Comparison of ENCODE assay signal across 18 cellular contexts in the genomic region with DNA sequence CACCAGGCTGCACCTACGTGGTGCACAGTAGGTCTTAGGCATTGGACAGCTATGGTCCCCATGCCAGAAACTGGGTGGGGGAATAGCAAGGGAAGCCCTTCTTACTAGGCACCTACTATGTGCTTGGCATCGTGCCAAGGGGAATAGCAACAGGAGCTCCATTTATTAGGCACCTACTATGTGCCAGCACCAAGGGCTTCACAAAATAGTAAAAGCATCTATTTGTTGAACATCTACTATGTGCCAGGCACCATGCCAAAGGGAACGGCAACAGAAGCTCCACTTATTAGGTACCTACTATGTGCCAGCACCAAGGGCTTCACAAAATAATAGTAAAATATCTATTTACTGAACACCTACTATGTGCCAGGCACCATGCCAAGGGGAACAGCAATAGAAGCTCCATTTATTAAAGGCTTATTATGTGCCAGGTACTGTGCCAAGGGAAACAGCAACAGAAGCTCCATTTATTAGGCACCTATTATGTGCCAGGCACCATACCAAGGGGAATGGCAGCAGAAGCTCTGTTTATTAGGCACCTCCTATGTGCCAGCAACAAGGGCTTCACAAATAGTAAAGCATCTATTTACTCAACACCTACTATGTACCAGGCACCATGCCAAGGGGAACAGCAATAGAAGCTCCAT.
DNase-seq lines count a peak whose midpoint lies in the region; ATAC-seq and TF ChIP-seq lines count a peak whose summit lies in the region.
"Had no signal": no experiment of that assay in that cellular context is flagged by ENCODE, and none has a peak within 500 bp of the region (broad histone marks: within the 10 kb centered on the region; RNA-seq: fewer than 3 reads in every experiment).

No MANE protein-coding gene starts in this region.

- H3K9me3 Mint-ChIP-seq in activated T-cell treated with anti-CD3 and anti-CD28 coated beads, Interleukin-2, amount 50 U/mL, for 4 hours = no peaks in the 10 kb centered on the region
- H3K9me3 Mint-ChIP-seq: CD8-positive, alpha-beta memory T cell; T-cell had no signal

- H3K4me3 Mint-ChIP-seq in activated T-cell treated with anti-CD3 and anti-CD28 coated beads, Interleukin-2, amount 50 U/mL, for 4 hours = no peak overlapping the region
- H3K4me3 Mint-ChIP-seq: CD8-positive, alpha-beta memory T cell; T-cell had no signal

- 76 to 84% methylated on average over 3 of the region's 3 CpGs for WGBS in GM23248 (ENCODE audit: low coverage in 1 of 2, low lambda C conversion rate in 2 of 2, missing lambda C conversion rate in 2 of 2), 2 experiments

- H3K9me3 ChIP-seq in GM23248 (ENCODE audit: low read depth) = no peaks in the 10 kb centered on the region

- no peak overlapping the region for H3K9ac ChIP-seq in GM23248

- H3K79me2 ChIP-seq in GM23248 (ENCODE audit: insufficient read depth) = no peaks in the 10 kb centered on the region

- H3K27me3 Mint-ChIP-seq in activated T-cell treated with anti-CD3 and anti-CD28 coated beads, Interleukin-2, amount 50 U/mL, for 4 hours (ENCODE audit: low read depth) = peaks cover 20% of the 10 kb centered on the region

- peak; percentile 14 for DNase-seq in NCI-H2171 treated with DMSO at 0.1 percent for 48 hours (lab: John Stamatoyannopoulos, UW)
- no peak for DNase-seq in NCI-H2171 (lab: John Stamatoyannopoulos, UW)
- peak; percentile 15 for DNase-seq in GM23248
- DNase-seq in amniotic epithelial cell (ENCODE audit: low read depth) = peak; percentile 18
- DNase-seq in fibroblast of the aortic adventitia (ENCODE audit: low read depth) = peak; percentile 22
- DNase-seq in activated T-cell treated with anti-CD3 and anti-CD28 coated beads, Interleukin-2, amount 50 U/mL, for 4 hours = no peak
- DNase-seq: C1 segment of cervical spinal cord; CD8-positive, alpha-beta memory T cell; DND-41; GOT3; KBM-7; NCI-H187 treated with DMSO at 0.1 percent for 48 hours; NCI-H748 treated with DMSO at 0.1 percent for 48 hours; OCI-M1; Right ventricle myocardium superior; T-cell had no signal

- no peaks in the 10 kb centered on the region for H3K4me1 ChIP-seq in GM23248 (ENCODE audit: insufficient read depth)

- peaks cover 6% of the 10 kb centered on the region; the same call in 1 of the 2 replicates for H3F3A ChIP-seq in GM23248 (ENCODE audit: insufficient read depth)

- no peaks in the 10 kb centered on the region for H4K20me1 ChIP-seq in GM23248 (ENCODE audit: insufficient read depth)

- peaks cover 6% of the 10 kb centered on the region for H3K4me1 Mint-ChIP-seq in activated T-cell treated with anti-CD3 and anti-CD28 coated beads, Interleukin-2, amount 50 U/mL, for 4 hours (ENCODE audit: low read depth)

- H3K27me3 ChIP-seq in GM23248 (replicated peaks; ENCODE audit: insufficient read depth) = no peaks in the 10 kb centered on the region

- H3K4me2 ChIP-seq in GM23248 (ENCODE audit: unreplicated experiment) = no peak overlapping the region

- H2AFZ ChIP-seq in GM23248 = no peak overlapping the region

- TF ChIP-seq CTCF in fibroblast of the aortic adventitia (IDR thresholded peaks at IDR 0.05; ENCODE audit: insufficient read depth, low read length) = no peak

- H3K27ac ChIP-seq in GM23248 = no peak overlapping the region

- no peaks in the 10 kb centered on the region for H3K9me2 ChIP-seq in GM23248 (ENCODE audit: insufficient read depth)

- H3K36me3 ChIP-seq in GM23248 (ENCODE audit: low read depth) = peaks cover 3% of the 10 kb centered on the region; the same call in 1 of the 2 replicates

- ATAC-seq in HG03439 (IDR thresholded peaks at IDR 0.05; ENCODE audit: unreplicated experiment) = no peak
- no peak for ATAC-seq in activated T-cell treated with anti-CD3 and anti-CD28 coated beads, Interleukin-2, amount 50 U/mL, for 4 hours
- ATAC-seq: HCT116, T-cell had no signal

- in situ Hi-C loops in GM23248 (cut with MboI) = no loop called here

- H3K36me3 Mint-ChIP-seq in activated T-cell treated with anti-CD3 and anti-CD28 coated beads, Interleukin-2, amount 50 U/mL, for 4 hours (ENCODE audit: insufficient read depth) = no peaks in the 10 kb centered on the region
- H3K36me3 Mint-ChIP-seq: CD8-positive, alpha-beta memory T cell; T-cell had no signal

- H3K4me3 ChIP-seq in GM23248 (no peak overlapping the region), fibroblast of the aortic adventitia (ENCODE audit: low read depth, low read length) (no peak overlapping the region)

Comparison
In these comparisons a context has a peak if more than half of its experiments do, and no peak if none do; other contexts are left out.
1. DNase-seq: peak in NCI-H2171 treated with DMSO at 0.1 percent for 48 hours (single experiment), GM23248 (single experiment), amniotic epithelial cell (single experiment) and fibroblast of the aortic adventitia (single experiment); none in NCI-H2171 (single experiment) and activated T-cell treated with anti-CD3 and anti-CD28 coated beads, Interleukin-2, amount 50 U/mL, for 4 hours (single experiment).